18 cellular contexts compared by ENCODE assay signal in genomic region chr20:20480126-20480525, GRCh38.
DNase-seq lines count a peak whose midpoint lies in the region; ATAC-seq and TF ChIP-seq lines count a peak whose summit lies in the region.
"Had no signal": no experiment of that assay in that cellular context is flagged by ENCODE, and none has a peak within 500 bp of the region (broad histone marks: within the 10 kb centered on the region; RNA-seq: fewer than 3 reads in every experiment).

No MANE protein-coding gene starts in this region.

- H3K9ac ChIP-seq in GM23248 = no peak overlapping the region

- in situ Hi-C loops in GM23248 (cut with MboI) = no loop called here

- ATAC-seq in stimulated activated effector memory CD8-positive, alpha-beta T cell treated with anti-CD3 and anti-CD28 coated beads, Interleukin-12 subunit alpha, Interleukin-12 subunit beta, amount 100 ng/mL, for 72 hours = peak; percentile 63
- no peak for ATAC-seq in WTC11

- 29 to 52% methylated on average over 1 of the region's 1 CpG for WGBS in GM23248 (ENCODE audit: low coverage in 1 of 2, low lambda C conversion rate in 2 of 2, missing lambda C conversion rate in 2 of 2), 2 experiments

- no peaks in the 10 kb centered on the region for H3K9me2 ChIP-seq in GM23248 (ENCODE audit: insufficient read depth)

- no peaks in the 10 kb centered on the region for H3K27me3 Mint-ChIP-seq in activated CD4-positive, alpha-beta memory T cell treated with anti-CD3 and anti-CD28 coated beads for 36 hours
- no peaks in the 10 kb centered on the region for H3K27me3 Mint-ChIP-seq in activated CD4-positive, alpha-beta memory T cell treated with anti-CD3 and anti-CD28 coated beads, Interleukin-2, amount 10 ng/mL, durations not matched to agents 7 days and 5 days
- no peaks in the 10 kb centered on the region for H3K27me3 Mint-ChIP-seq in activated naive CD8-positive, alpha-beta T cell treated with anti-CD3 and anti-CD28 coated beads for 36 hours
- H3K27me3 Mint-ChIP-seq in WTC11 (ENCODE audit: low read depth) = no peaks in the 10 kb centered on the region

- peak overlapping the region; percentile 34; the same call in 1 of the 2 replicates for H3K27ac ChIP-seq in GM23248
- H3K27ac ChIP-seq: C4-2B, Peyer's patch had no signal

- no peak overlapping the region for H2AFZ ChIP-seq in GM23248

- no peak overlapping the region for H3K4me3 ChIP-seq in GM23248
- H3K4me3 ChIP-seq: Peyer's patch had no signal

- CTCF ChIA-PET in activated CD4-positive, alpha-beta memory T cell treated with anti-CD3 and anti-CD28 coated beads for 36 hours (lab: Charles Lee) = no interaction called here
- CTCF ChIA-PET in activated CD4-positive, alpha-beta memory T cell treated with anti-CD3 and anti-CD28 coated beads, Interleukin-2, amount 10 ng/mL, durations not matched to agents 7 days and 5 days (lab: Charles Lee) = no interaction called here
- CTCF ChIA-PET in WTC11 (lab: Charles Lee) = no interaction called here

- H4K20me1 ChIP-seq in GM23248 (ENCODE audit: insufficient read depth) = no peaks in the 10 kb centered on the region

- no peaks in the 10 kb centered on the region for H3K27me3 ChIP-seq in GM23248 (replicated peaks; ENCODE audit: insufficient read depth)
- H3K27me3 ChIP-seq: Peyer's patch had no signal

- intact Hi-C loops in activated CD4-positive, alpha-beta memory T cell treated with anti-CD3 and anti-CD28 coated beads for 36 hours (cut with micrococcal nuclease) = loop anchor here (1.0 kb wide), 1 partner anchor 11 kb away; no protein-coding TSS in a partner anchor

- POLR2A ChIA-PET in activated CD4-positive, alpha-beta memory T cell treated with anti-CD3 and anti-CD28 coated beads for 36 hours (lab: Charles Lee) = interaction anchor here (1.8 kb wide), 1 partner anchor 9 kb away, joined by 10 read pairs; no protein-coding TSS in a partner anchor
- POLR2A ChIA-PET in activated CD4-positive, alpha-beta memory T cell treated with anti-CD3 and anti-CD28 coated beads, Interleukin-2, amount 10 ng/mL, durations not matched to agents 7 days and 5 days (lab: Charles Lee) = no interaction called here
- POLR2A ChIA-PET in WTC11 (lab: Charles Lee) = no interaction called here

- no peak for DNase-seq in activated CD4-positive, alpha-beta memory T cell treated with anti-CD3 and anti-CD28 coated beads for 36 hours
- no peak for DNase-seq in activated CD4-positive, alpha-beta memory T cell treated with anti-CD3 and anti-CD28 coated beads, Interleukin-2, amount 10 ng/mL, durations not matched to agents 7 days and 5 days
- DNase-seq in GM23248 (peak; percentile 39), HuH-7.5 (ENCODE audit: low spot score) (no peak), KG1 (lab: John Stamatoyannopoulos, UW) (no peak), WTC11 (ENCODE audit: low spot score) (no peak)
- no peak for DNase-seq in activated naive CD8-positive, alpha-beta T cell treated with anti-CD3 and anti-CD28 coated beads for 36 hours
- DNase-seq in stimulated activated effector memory CD8-positive, alpha-beta T cell treated with anti-CD3 and anti-CD28 coated beads, Interleukin-12 subunit alpha, Interleukin-12 subunit beta, amount 100 ng/mL, for 72 hours (ENCODE audit: low spot score in 2 of 2) = no peak
- DNase-seq: COR-L47, DMS153, Karpas-422, NCI-H1417, NCI-H1930, NCI-H2171, NCI-H446 treated with DMSO at 0.1 percent for 48 hours, NCI-H774, Peyer's patch had no signal

- H3K36me3 ChIP-seq in GM23248 (ENCODE audit: low read depth) = no peaks in the 10 kb centered on the region

- H3K9me3 Mint-ChIP-seq in activated CD4-positive, alpha-beta memory T cell treated with anti-CD3 and anti-CD28 coated beads for 36 hours = no peaks in the 10 kb centered on the region
- H3K9me3 Mint-ChIP-seq in activated CD4-positive, alpha-beta memory T cell treated with anti-CD3 and anti-CD28 coated beads, Interleukin-2, amount 10 ng/mL, durations not matched to agents 7 days and 5 days = no peaks in the 10 kb centered on the region
- no peaks in the 10 kb centered on the region for H3K9me3 Mint-ChIP-seq in activated naive CD8-positive, alpha-beta T cell treated with anti-CD3 and anti-CD28 coated beads for 36 hours
- no peaks in the 10 kb centered on the region for H3K9me3 Mint-ChIP-seq in stimulated activated effector memory CD8-positive, alpha-beta T cell treated with anti-CD3 and anti-CD28 coated beads, Interleukin-12 subunit alpha, Interleukin-12 subunit beta, amount 100 ng/mL, for 72 hours
- no peaks in the 10 kb centered on the region for H3K9me3 Mint-ChIP-seq in WTC11

- H3K4me1 Mint-ChIP-seq in activated CD4-positive, alpha-beta memory T cell treated with anti-CD3 and anti-CD28 coated beads for 36 hours (ENCODE audit: low read depth) = peaks cover 46% of the 10 kb centered on the region
- H3K4me1 Mint-ChIP-seq in activated CD4-positive, alpha-beta memory T cell treated with anti-CD3 and anti-CD28 coated beads, Interleukin-2, amount 10 ng/mL, durations not matched to agents 7 days and 5 days = no peaks in the 10 kb centered on the region
- peaks cover 20% of the 10 kb centered on the region for H3K4me1 Mint-ChIP-seq in activated naive CD8-positive, alpha-beta T cell treated with anti-CD3 and anti-CD28 coated beads for 36 hours
- peaks cover 27% of the 10 kb centered on the region for H3K4me1 Mint-ChIP-seq in stimulated activated effector memory CD8-positive, alpha-beta T cell treated with anti-CD3 and anti-CD28 coated beads, Interleukin-12 subunit alpha, Interleukin-12 subunit beta, amount 100 ng/mL, for 72 hours
- peaks cover 21% of the 10 kb centered on the region for H3K4me1 Mint-ChIP-seq in WTC11

- H3K4me2 ChIP-seq in GM23248 (ENCODE audit: unreplicated experiment) = no peak overlapping the region

- no peak overlapping the region for H3K4me3 Mint-ChIP-seq in activated CD4-positive, alpha-beta memory T cell treated with anti-CD3 and anti-CD28 coated beads for 36 hours
- no peak overlapping the region for H3K4me3 Mint-ChIP-seq in activated CD4-positive, alpha-beta memory T cell treated with anti-CD3 and anti-CD28 coated beads, Interleukin-2, amount 10 ng/mL, durations not matched to agents 7 days and 5 days
- no peak overlapping the region for H3K4me3 Mint-ChIP-seq in activated naive CD8-positive, alpha-beta T cell treated with anti-CD3 and anti-CD28 coated beads for 36 hours
- no peak overlapping the region for H3K4me3 Mint-ChIP-seq in stimulated activated effector memory CD8-positive, alpha-beta T cell treated with anti-CD3 and anti-CD28 coated beads, Interleukin-12 subunit alpha, Interleukin-12 subunit beta, amount 100 ng/mL, for 72 hours
- no peak overlapping the region for H3K4me3 Mint-ChIP-seq in WTC11

- no peaks in the 10 kb centered on the region for H3K79me2 ChIP-seq in GM23248 (ENCODE audit: insufficient read depth)

- H3K9me3 ChIP-seq in GM23248 (ENCODE audit: low read depth) = no peaks in the 10 kb centered on the region
- H3K9me3 ChIP-seq: Peyer's patch had no signal

- H3F3A ChIP-seq in GM23248 (ENCODE audit: insufficient read depth) = peaks cover 4% of the 10 kb centered on the region; the same call in 1 of the 2 replicates

- peaks cover 9% of the 10 kb centered on the region for H3K4me1 ChIP-seq in GM23248 (ENCODE audit: insufficient read depth)
- H3K4me1 ChIP-seq: Peyer's patch had no signal

- H3K27ac Mint-ChIP-seq in activated CD4-positive, alpha-beta memory T cell treated with anti-CD3 and anti-CD28 coated beads for 36 hours = peak overlapping the region; percentile 52
- no peak overlapping the region for H3K27ac Mint-ChIP-seq in activated CD4-positive, alpha-beta memory T cell treated with anti-CD3 and anti-CD28 coated beads, Interleukin-2, amount 10 ng/mL, durations not matched to agents 7 days and 5 days
- H3K27ac Mint-ChIP-seq in activated naive CD8-positive, alpha-beta T cell treated with anti-CD3 and anti-CD28 coated beads for 36 hours = peak overlapping the region; percentile 73
- H3K27ac Mint-ChIP-seq in stimulated activated effector memory CD8-positive, alpha-beta T cell treated with anti-CD3 and anti-CD28 coated beads, Interleukin-12 subunit alpha, Interleukin-12 subunit beta, amount 100 ng/mL, for 72 hours = peak overlapping the region; percentile 71
- H3K27ac Mint-ChIP-seq in WTC11 = no peak overlapping the region; the same call in 1 of the 2 replicates

- TF ChIP-seq CTCF in WTC11 (IDR thresholded peaks at IDR 0.05) = no peak

- H3K36me3 Mint-ChIP-seq in activated CD4-positive, alpha-beta memory T cell treated with anti-CD3 and anti-CD28 coated beads for 36 hours = peaks cover 15% of the 10 kb centered on the region
- peaks cover 3% of the 10 kb centered on the region for H3K36me3 Mint-ChIP-seq in activated CD4-positive, alpha-beta memory T cell treated with anti-CD3 and anti-CD28 coated beads, Interleukin-2, amount 10 ng/mL, durations not matched to agents 7 days and 5 days (ENCODE audit: low read depth)
- peaks cover 24% of the 10 kb centered on the region for H3K36me3 Mint-ChIP-seq in activated naive CD8-positive, alpha-beta T cell treated with anti-CD3 and anti-CD28 coated beads for 36 hours
- H3K36me3 Mint-ChIP-seq in stimulated activated effector memory CD8-positive, alpha-beta T cell treated with anti-CD3 and anti-CD28 coated beads, Interleukin-12 subunit alpha, Interleukin-12 subunit beta, amount 100 ng/mL, for 72 hours = no peaks in the 10 kb centered on the region
- H3K36me3 Mint-ChIP-seq in WTC11 = no peaks in the 10 kb centered on the region

TF ChIP-seq in WTC11, 78 proteins besides CTCF, POLR2A, EP300 and RAD21 (continues in another document):
- TF ChIP-seq, protein P1, sequence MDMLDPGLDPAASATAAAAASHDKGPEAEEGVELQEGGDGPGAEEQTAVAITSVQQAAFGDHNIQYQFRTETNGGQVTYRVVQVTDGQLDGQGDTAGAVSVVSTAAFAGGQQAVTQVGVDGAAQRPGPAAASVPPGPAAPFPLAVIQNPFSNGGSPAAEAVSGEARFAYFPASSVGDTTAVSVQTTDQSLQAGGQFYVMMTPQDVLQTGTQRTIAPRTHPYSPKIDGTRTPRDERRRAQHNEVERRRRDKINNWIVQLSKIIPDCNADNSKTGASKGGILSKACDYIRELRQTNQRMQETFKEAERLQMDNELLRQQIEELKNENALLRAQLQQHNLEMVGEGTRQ (CRISPR knock-in tag; IDR thresholded peaks at IDR 0.05) = no peak
- no peak for TF ChIP-seq CREB1 (CRISPR knock-in tag; IDR thresholded peaks at IDR 0.05)
- TF ChIP-seq, protein P2, sequence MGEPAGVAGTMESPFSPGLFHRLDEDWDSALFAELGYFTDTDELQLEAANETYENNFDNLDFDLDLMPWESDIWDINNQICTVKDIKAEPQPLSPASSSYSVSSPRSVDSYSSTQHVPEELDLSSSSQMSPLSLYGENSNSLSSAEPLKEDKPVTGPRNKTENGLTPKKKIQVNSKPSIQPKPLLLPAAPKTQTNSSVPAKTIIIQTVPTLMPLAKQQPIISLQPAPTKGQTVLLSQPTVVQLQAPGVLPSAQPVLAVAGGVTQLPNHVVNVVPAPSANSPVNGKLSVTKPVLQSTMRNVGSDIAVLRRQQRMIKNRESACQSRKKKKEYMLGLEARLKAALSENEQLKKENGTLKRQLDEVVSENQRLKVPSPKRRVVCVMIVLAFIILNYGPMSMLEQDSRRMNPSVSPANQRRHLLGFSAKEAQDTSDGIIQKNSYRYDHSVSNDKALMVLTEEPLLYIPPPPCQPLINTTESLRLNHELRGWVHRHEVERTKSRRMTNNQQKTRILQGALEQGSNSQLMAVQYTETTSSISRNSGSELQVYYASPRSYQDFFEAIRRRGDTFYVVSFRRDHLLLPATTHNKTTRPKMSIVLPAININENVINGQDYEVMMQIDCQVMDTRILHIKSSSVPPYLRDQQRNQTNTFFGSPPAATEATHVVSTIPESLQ (CRISPR knock-in tag; IDR thresholded peaks at IDR 0.05) = no peak

Comparison
In these comparisons a context has a peak if more than half of its experiments do, and no peak if none do; other contexts are left out.
1. H3K27ac Mint-ChIP-seq: peak in activated CD4-positive, alpha-beta memory T cell treated with anti-CD3 and anti-CD28 coated beads for 36 hours (single experiment), activated naive CD8-positive, alpha-beta T cell treated with anti-CD3 and anti-CD28 coated beads for 36 hours (single experiment) and stimulated activated effector memory CD8-positive, alpha-beta T cell treated with anti-CD3 and anti-CD28 coated beads, Interleukin-12 subunit alpha, Interleukin-12 subunit beta, amount 100 ng/mL, for 72 hours (single experiment); none in activated CD4-positive, alpha-beta memory T cell treated with anti-CD3 and anti-CD28 coated beads, Interleukin-2, amount 10 ng/mL, durations not matched to agents 7 days and 5 days (single experiment) and WTC11 (single experiment).